ENCODE assay signal across 19 cellular contexts in genomic region chr6:210104-210456, GRCh38.
DNase-seq lines count a peak whose midpoint lies in the region; ATAC-seq and TF ChIP-seq lines count a peak whose summit lies in the region.
"Had no signal": no experiment of that assay in that cellular context is flagged by ENCODE, and none has a peak within 500 bp of the region (broad histone marks: within the 10 kb centered on the region; RNA-seq: fewer than 3 reads in every experiment).

No MANE protein-coding gene starts in this region.

- H3K4me3 ChIP-seq in breast epithelium = peak overlapping the region in 1 of 3 donors; percentile 13
- H3K4me3 ChIP-seq: psoas muscle had no signal

- H3K4me3 Mint-ChIP-seq in activated naive CD8-positive, alpha-beta T cell treated with anti-CD3 and anti-CD28 coated beads, Interleukin-2, amount 10 ng/mL, durations not matched to agents 7 days and 5 days = no peak overlapping the region
- H3K4me3 Mint-ChIP-seq in activated naive CD8-positive, alpha-beta T cell treated with anti-CD3 and anti-CD28 coated beads for 36 hours = no peak overlapping the region
- peak overlapping the region; percentile 1 for H3K4me3 Mint-ChIP-seq in activated CD8-positive, alpha-beta T cell treated with anti-CD3 and anti-CD28 coated beads for 36 hours
- no peak overlapping the region for H3K4me3 Mint-ChIP-seq in stimulated activated naive CD8-positive, alpha-beta T cell treated with anti-CD3 and anti-CD28 coated beads, Interleukin-15, amount 100 ng/mL, for 72 hours
- H3K4me3 Mint-ChIP-seq: HFFc6 had no signal

- H3K4me1 ChIP-seq in breast epithelium = no peaks in the 10 kb centered on the region
- H3K4me1 ChIP-seq: psoas muscle, stomach, transverse colon had no signal

- intact Hi-C loops in activated CD8-positive, alpha-beta T cell treated with anti-CD3 and anti-CD28 coated beads for 36 hours (cut with micrococcal nuclease) = no loop called here
- intact Hi-C loops in breast epithelium (cut with DNase I; ENCODE audit: low total_unique reads) = no loop called here

- POLR2A ChIA-PET in activated naive CD8-positive, alpha-beta T cell treated with anti-CD3 and anti-CD28 coated beads, Interleukin-2, amount 10 ng/mL, durations not matched to agents 7 days and 5 days (lab: Charles Lee) = no interaction called here
- POLR2A ChIA-PET in activated CD8-positive, alpha-beta T cell treated with anti-CD3 and anti-CD28 coated beads for 36 hours (lab: Charles Lee) = interaction anchor here (1.3 kb wide), 1 partner anchor 180 kb away, joined by 4 read pairs; no protein-coding TSS in a partner anchor

- peak overlapping the region; percentile 37 for H3K27ac Mint-ChIP-seq in activated naive CD8-positive, alpha-beta T cell treated with anti-CD3 and anti-CD28 coated beads, Interleukin-2, amount 10 ng/mL, durations not matched to agents 7 days and 5 days
- no peak overlapping the region for H3K27ac Mint-ChIP-seq in activated naive CD8-positive, alpha-beta T cell treated with anti-CD3 and anti-CD28 coated beads for 36 hours
- peak overlapping the region; percentile 14 for H3K27ac Mint-ChIP-seq in activated CD8-positive, alpha-beta T cell treated with anti-CD3 and anti-CD28 coated beads for 36 hours
- H3K27ac Mint-ChIP-seq in stimulated activated naive CD8-positive, alpha-beta T cell treated with anti-CD3 and anti-CD28 coated beads, Interleukin-15, amount 100 ng/mL, for 72 hours = no peak overlapping the region
- H3K27ac Mint-ChIP-seq: HFFc6 had no signal

- H3K27ac ChIP-seq in breast epithelium = no peak overlapping the region
- H3K27ac ChIP-seq: foreskin keratinocyte, psoas muscle, stomach, transverse colon, WERI-Rb-1 had no signal

- CTCF ChIA-PET in activated CD8-positive, alpha-beta T cell treated with anti-CD3 and anti-CD28 coated beads for 36 hours (lab: Charles Lee) = no interaction called here

- H3K9me3 ChIP-seq in breast epithelium = peaks cover 0 to 8% of the 10 kb centered on the region in 2 donors
- H3K9me3 ChIP-seq: psoas muscle, transverse colon had no signal

- H3K4me1 Mint-ChIP-seq in activated naive CD8-positive, alpha-beta T cell treated with anti-CD3 and anti-CD28 coated beads, Interleukin-2, amount 10 ng/mL, durations not matched to agents 7 days and 5 days = peaks cover 14% of the 10 kb centered on the region
- peaks cover 7% of the 10 kb centered on the region for H3K4me1 Mint-ChIP-seq in activated naive CD8-positive, alpha-beta T cell treated with anti-CD3 and anti-CD28 coated beads for 36 hours
- H3K4me1 Mint-ChIP-seq in activated CD8-positive, alpha-beta T cell treated with anti-CD3 and anti-CD28 coated beads for 36 hours (ENCODE audit: low read depth) = peaks cover 29% of the 10 kb centered on the region
- H3K4me1 Mint-ChIP-seq in stimulated activated naive CD8-positive, alpha-beta T cell treated with anti-CD3 and anti-CD28 coated beads, Interleukin-15, amount 100 ng/mL, for 72 hours = peaks cover 40% of the 10 kb centered on the region

- TF ChIP-seq CTCF in activated CD8-positive, alpha-beta T cell treated with anti-CD3 and anti-CD28 coated beads for 36 hours (IDR thresholded peaks at IDR 0.05) = no peak
- no peak for TF ChIP-seq CTCF in breast epithelium (IDR thresholded peaks at IDR 0.05)

- DNase-seq in activated naive CD8-positive, alpha-beta T cell treated with anti-CD3 and anti-CD28 coated beads, Interleukin-2, amount 10 ng/mL, durations not matched to agents 7 days and 5 days = no peak
- DNase-seq in activated naive CD8-positive, alpha-beta T cell treated with anti-CD3 and anti-CD28 coated beads for 36 hours = no peak
- no peak for DNase-seq in activated CD8-positive, alpha-beta T cell treated with anti-CD3 and anti-CD28 coated beads for 36 hours
- no peak for DNase-seq in stimulated activated naive CD8-positive, alpha-beta T cell treated with anti-CD3 and anti-CD28 coated beads, Interleukin-15, amount 100 ng/mL, for 72 hours
- DNase-seq in SIG-M5 (lab: John Stamatoyannopoulos, UW) (no peak), breast epithelium (ENCODE audit: low spot score in 2 of 2) (no peak), germinal center (ENCODE audit: low spot score) (no peak)
- DNase-seq: caudate nucleus, COR-L47, foreskin keratinocyte, HFFc6, hippocampal formation, NCI-H748 treated with DMSO at 0.1 percent for 48 hours, psoas muscle, Right ventricle myocardium superior, stomach, transverse colon, WERI-Rb-1 had no signal

- H3K27me3 ChIP-seq in breast epithelium = peaks cover 0 to 30% of the 10 kb centered on the region in 2 donors
- H3K27me3 ChIP-seq: transverse colon had no signal

- peaks cover 5% of the 10 kb centered on the region for H3K36me3 Mint-ChIP-seq in activated naive CD8-positive, alpha-beta T cell treated with anti-CD3 and anti-CD28 coated beads, Interleukin-2, amount 10 ng/mL, durations not matched to agents 7 days and 5 days
- peaks cover 2% of the 10 kb centered on the region for H3K36me3 Mint-ChIP-seq in activated naive CD8-positive, alpha-beta T cell treated with anti-CD3 and anti-CD28 coated beads for 36 hours
- no peaks in the 10 kb centered on the region for H3K36me3 Mint-ChIP-seq in activated CD8-positive, alpha-beta T cell treated with anti-CD3 and anti-CD28 coated beads for 36 hours (ENCODE audit: low read depth)

- H3K9me3 Mint-ChIP-seq in activated naive CD8-positive, alpha-beta T cell treated with anti-CD3 and anti-CD28 coated beads, Interleukin-2, amount 10 ng/mL, durations not matched to agents 7 days and 5 days = peaks cover 8% of the 10 kb centered on the region
- H3K9me3 Mint-ChIP-seq in activated naive CD8-positive, alpha-beta T cell treated with anti-CD3 and anti-CD28 coated beads for 36 hours = peaks cover 3% of the 10 kb centered on the region
- H3K9me3 Mint-ChIP-seq in activated CD8-positive, alpha-beta T cell treated with anti-CD3 and anti-CD28 coated beads for 36 hours = peaks cover 2% of the 10 kb centered on the region
- H3K9me3 Mint-ChIP-seq in stimulated activated naive CD8-positive, alpha-beta T cell treated with anti-CD3 and anti-CD28 coated beads, Interleukin-15, amount 100 ng/mL, for 72 hours = peaks cover 7 to 17% of the 10 kb centered on the region in 2 donors

- H3K27me3 Mint-ChIP-seq in activated naive CD8-positive, alpha-beta T cell treated with anti-CD3 and anti-CD28 coated beads, Interleukin-2, amount 10 ng/mL, durations not matched to agents 7 days and 5 days = peaks cover 7% of the 10 kb centered on the region
- H3K27me3 Mint-ChIP-seq in activated naive CD8-positive, alpha-beta T cell treated with anti-CD3 and anti-CD28 coated beads for 36 hours = peaks cover 4% of the 10 kb centered on the region
- H3K27me3 Mint-ChIP-seq in activated CD8-positive, alpha-beta T cell treated with anti-CD3 and anti-CD28 coated beads for 36 hours = no peaks in the 10 kb centered on the region
- peaks cover 32% of the 10 kb centered on the region for H3K27me3 Mint-ChIP-seq in stimulated activated naive CD8-positive, alpha-beta T cell treated with anti-CD3 and anti-CD28 coated beads, Interleukin-15, amount 100 ng/mL, for 72 hours

- no peak for TF ChIP-seq POLR2A in breast epithelium (IDR thresholded peaks at IDR 0.05)

- ATAC-seq in activated naive CD8-positive, alpha-beta T cell treated with anti-CD3 and anti-CD28 coated beads, Interleukin-2, amount 10 ng/mL, durations not matched to agents 7 days and 5 days (ENCODE audit: low read depth) = no peak
- peak; percentile 17 for ATAC-seq in HG03064 (IDR thresholded peaks at IDR 0.05; ENCODE audit: low read depth, unreplicated experiment)
- no peak for ATAC-seq in activated CD8-positive, alpha-beta T cell treated with anti-CD3 and anti-CD28 coated beads for 36 hours
- peak; percentile 12 for ATAC-seq in stimulated activated naive CD8-positive, alpha-beta T cell treated with anti-CD3 and anti-CD28 coated beads, Interleukin-15, amount 100 ng/mL, for 72 hours
- ATAC-seq: foreskin keratinocyte, psoas muscle had no signal

- no peaks in the 10 kb centered on the region for H3K36me3 ChIP-seq in breast epithelium
- H3K36me3 ChIP-seq: stomach, transverse colon, WERI-Rb-1 had no signal

Comparison
In these comparisons a context has a peak if more than half of its experiments do, and no peak if none do; other contexts are left out.
1. H3K27ac Mint-ChIP-seq: peak in activated naive CD8-positive, alpha-beta T cell treated with anti-CD3 and anti-CD28 coated beads, Interleukin-2, amount 10 ng/mL, durations not matched to agents 7 days and 5 days (single experiment) and activated CD8-positive, alpha-beta T cell treated with anti-CD3 and anti-CD28 coated beads for 36 hours (single experiment); none in activated naive CD8-positive, alpha-beta T cell treated with anti-CD3 and anti-CD28 coated beads for 36 hours (single experiment) and stimulated activated naive CD8-positive, alpha-beta T cell treated with anti-CD3 and anti-CD28 coated beads, Interleukin-15, amount 100 ng/mL, for 72 hours (0 of 2).
2. ATAC-seq: peak in HG03064 (single experiment) and stimulated activated naive CD8-positive, alpha-beta T cell treated with anti-CD3 and anti-CD28 coated beads, Interleukin-15, amount 100 ng/mL, for 72 hours (single experiment); none in activated naive CD8-positive, alpha-beta T cell treated with anti-CD3 and anti-CD28 coated beads, Interleukin-2, amount 10 ng/mL, durations not matched to agents 7 days and 5 days (single experiment) and activated CD8-positive, alpha-beta T cell treated with anti-CD3 and anti-CD28 coated beads for 36 hours (single experiment).